In genomic region chr6:162582381-162582780, GRCh38 we compare ENCODE assay signal across 30 cellular contexts.
"Had no signal": no experiment of that assay in that cellular context is flagged by ENCODE, and none has a peak within 500 bp of the region (broad histone marks: within the 10 kb centered on the region; RNA-seq: fewer than 3 reads in every experiment).

No MANE protein-coding gene starts in this region.

- H3K27ac ChIP-seq: adrenal gland, ascending aorta, body of pancreas, brain microvascular endothelial cell, breast epithelium, cardiac muscle cell had no signal

- H3K36me3 ChIP-seq: adrenal gland, ascending aorta, brain microvascular endothelial cell, breast epithelium, cardiac muscle cell had no signal

- H3K4me3 ChIP-seq: adrenal gland, ascending aorta, body of pancreas, breast epithelium, cardiac muscle cell had no signal

- H3K9me3 ChIP-seq: adrenal gland, ascending aorta, body of pancreas, breast epithelium had no signal

- DNase-seq: activated effector memory CD4-positive, alpha-beta T cell treated with anti-CD3 and anti-CD28 coated beads, Interleukin-2, amount 50 U/mL, for 16 hours; activated effector memory CD4-positive, alpha-beta T cell treated with Interleukin-2 at 50 U/mL for 16 hours; activated gamma-delta T cell; activated gamma-delta T cell treated with Interleukin-2 at 50 U/mL for 16 hours; activated naive CD4-positive, alpha-beta T cell; activated naive CD4-positive, alpha-beta T cell treated with anti-CD3 and anti-CD28 coated beads for 36 hours; activated naive CD4-positive, alpha-beta T cell treated with anti-CD3 and anti-CD28 coated beads, Interleukin-2, amount 10 ng/mL, durations not matched to agents 7 days and 5 days; activated naive CD4-positive, alpha-beta T cell treated with anti-CD3 and anti-CD28 coated beads, Interleukin-2, amount 50 U/mL, for 16 hours; activated naive CD4-positive, alpha-beta T cell treated with Interleukin-2 at 50 U/mL for 16 hours; activated naive CD8-positive, alpha-beta T cell treated with anti-CD3 and anti-CD28 coated beads for 36 hours; activated naive CD8-positive, alpha-beta T cell treated with anti-CD3 and anti-CD28 coated beads, Interleukin-2, amount 10 ng/mL, durations not matched to agents 7 days and 5 days; activated naive CD8-positive, alpha-beta T cell treated with anti-CD3 and anti-CD28 coated beads, Interleukin-2, amount 50 U/mL, for 24 hours; activated T-cell treated with anti-CD3 and anti-CD28 coated beads, Interleukin-2, amount 50 U/mL, for 1 hour; activated T-cell treated with anti-CD3 and anti-CD28 coated beads, Interleukin-2, amount 50 U/mL, for 24 hours; activated T-cell treated with anti-CD3 and anti-CD28 coated beads, Interleukin-2, amount 50 U/mL, for 4 hours; activated T-cell treated with anti-CD3 and anti-CD28 coated beads, Interleukin-2, amount 50 U/mL, for 48 hours; activated T-cell treated with anti-CD3 and anti-CD28 coated beads, Interleukin-2, amount 50 U/mL, for 72 hours; adrenal gland; amniotic stem cell; amygdala; anterior cingulate cortex; aorta; body of pancreas; brain microvascular endothelial cell; caudate nucleus; central memory CD4-positive, alpha-beta T cell; cerebellar nuclear complex had no signal
